Comparison of ENCODE assay signal across 8 cellular contexts in the genomic region with DNA sequence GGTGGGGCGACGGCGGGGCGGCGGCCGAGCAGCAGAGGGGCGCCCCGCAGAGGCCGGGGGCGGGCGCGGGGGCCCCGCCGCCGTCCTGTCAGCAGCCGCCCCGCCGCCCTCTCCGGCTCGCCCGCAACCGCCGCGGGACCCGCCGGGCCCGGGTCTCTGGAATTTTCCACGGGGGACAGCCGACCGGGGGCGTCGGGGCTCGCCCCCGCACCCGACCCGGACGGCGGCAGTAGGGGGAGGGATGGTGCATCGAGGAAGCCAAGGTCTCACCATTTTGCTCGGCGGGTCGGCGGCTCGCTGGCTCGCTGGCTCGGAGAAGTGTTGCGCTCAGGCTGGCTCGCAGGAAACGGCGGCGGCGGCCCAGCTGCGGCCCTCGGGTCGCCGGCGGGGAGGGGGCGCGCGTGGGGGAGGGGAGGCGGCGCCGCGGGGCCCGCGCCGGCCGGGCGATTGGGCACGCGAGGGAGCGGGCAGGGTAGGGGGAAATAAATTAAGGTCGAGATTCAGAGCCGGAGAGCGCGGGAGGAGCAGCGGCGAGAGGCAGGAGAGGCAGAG. TPM values are rescaled to one million over a fixed set of nuclear protein-coding genes. Genes with fewer than 3 reads are reported as not detected.
DNase-seq lines count a peak whose midpoint lies in the region; ATAC-seq and TF ChIP-seq lines count a peak whose summit lies in the region.

No MANE protein-coding gene starts in this region.

- H3K27ac ChIP-seq in colonic mucosa = peak overlapping the region; percentile 99
- H3K27ac ChIP-seq in mesodermal cell (ENCODE audit: low read depth, low read length, severe bottlenecking) = peak overlapping the region; percentile 88

- H3K36me3 ChIP-seq in colonic mucosa (no peaks in the 10 kb centered on the region), mesodermal cell (ENCODE audit: control insufficient read depth, insufficient read depth, low read length) (peaks cover 11% of the 10 kb centered on the region)

- no peaks in the 10 kb centered on the region for H3K27me3 ChIP-seq in colonic mucosa

- intact Hi-C loops in colonic mucosa (cut with DNase I) = no loop called here

- no peak for TF ChIP-seq CTCF in colonic mucosa (IDR thresholded peaks at IDR 0.05)

- DNase-seq in NK-92 treated with Interleukin-12 subunit alpha and Interleukin-12 subunit beta, amount 100 ng/mL, for 24 hours (lab: John Stamatoyannopoulos, UW) = peak; percentile 27
- no peak for DNase-seq in NK-92 (lab: John Stamatoyannopoulos, UW; ENCODE audit: unreplicated experiment)
- peak; percentile 29 for DNase-seq in activated CD4-positive, alpha-beta T cell treated with anti-CD3 and anti-CD28 coated beads for 1 hour
- DNase-seq in colonic mucosa = peak; percentile 34
- DNase-seq in stimulated activated CD8-positive, alpha-beta memory T cell treated with anti-CD3 and anti-CD28 coated beads, Interleukin-4, amount 100 ng/mL, for 48 hours = peak; percentile 54
- no peak for DNase-seq in HPDE6-E6E7 (ENCODE audit: extremely low spot score)

- WGBS in mesodermal cell (ENCODE audit: insufficient coverage in 2 of 2), 2 experiments = 0% methylated on average over 33 to 37 of the region's 78 CpGs

- H3K4me1 ChIP-seq in colonic mucosa (peaks cover 16% of the 10 kb centered on the region), mesodermal cell (ENCODE audit: control insufficient read depth, insufficient read depth, low read length, poor library complexity, severe bottlenecking) (peaks cover 7% of the 10 kb centered on the region)

- peak overlapping the region; percentile 87 to 90 for H3K9ac ChIP-seq in colonic mucosa (ENCODE audit: low read depth in 2 of 2, low read length in 2 of 2)

- peak overlapping the region; percentile 61 for H3K4me3 ChIP-seq in colonic mucosa
- H3K4me3 ChIP-seq in mesodermal cell (ENCODE audit: extremely low read depth, insufficient read depth, low read length, poor library complexity, severe bottlenecking) = peak overlapping the region; percentile 89

- peak; percentile 10 for ATAC-seq in HG03159 (IDR thresholded peaks at IDR 0.05; ENCODE audit: unreplicated experiment)

- no peaks in the 10 kb centered on the region for H3K9me3 ChIP-seq in colonic mucosa
- no peaks in the 10 kb centered on the region for H3K9me3 ChIP-seq in mesodermal cell (ENCODE audit: control insufficient read depth, low read length)

RNA-seq across cellular contexts. Expression of a gene that starts 0.4 kb away (rescaled TPM):
- total RNA-seq in colonic mucosa = 10 to 100 TPM; 45.1 to 67.8 TPM
- polyA plus RNA-seq in mesodermal cell (2013, experiment 1 of 2) = 45.0 TPM
- polyA plus RNA-seq in mesodermal cell (2013, experiment 2 of 2) = 51.2 TPM

Comparison
In these comparisons a context has a peak if more than half of its experiments do, and no peak if none do; other contexts are left out.
1. DNase-seq: peak in NK-92 treated with Interleukin-12 subunit alpha and Interleukin-12 subunit beta, amount 100 ng/mL, for 24 hours (single experiment), activated CD4-positive, alpha-beta T cell treated with anti-CD3 and anti-CD28 coated beads for 1 hour (single experiment), colonic mucosa (single experiment) and stimulated activated CD8-positive, alpha-beta memory T cell treated with anti-CD3 and anti-CD28 coated beads, Interleukin-4, amount 100 ng/mL, for 48 hours (single experiment); none in NK-92 (single experiment) and HPDE6-E6E7 (single experiment).